1 cellular context compared by ENCODE assay signal in the genomic region with DNA sequence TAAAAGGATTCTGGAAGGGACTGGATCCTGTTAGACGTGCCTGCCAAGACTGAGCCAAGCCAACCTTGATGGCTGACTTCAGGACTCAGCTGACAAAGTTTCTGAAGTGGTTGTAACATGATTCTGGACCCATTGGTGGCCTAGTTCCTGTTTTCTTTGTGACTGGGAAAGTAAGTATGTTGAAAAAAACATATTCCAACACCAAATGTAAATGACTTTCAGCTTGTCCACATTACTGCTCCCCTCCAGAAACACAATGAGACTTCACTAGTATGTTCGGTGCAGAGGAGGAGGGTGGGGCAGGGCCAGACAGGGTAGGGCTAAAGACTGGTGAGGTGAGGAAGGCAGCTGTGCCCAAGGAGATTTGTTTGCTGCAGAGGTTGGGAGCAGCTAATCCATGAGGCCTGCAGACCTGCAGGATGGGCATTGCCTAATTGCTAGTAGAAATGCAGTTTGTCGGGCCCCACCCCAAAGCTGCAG.
TF ChIP-seq lines count a peak whose summit lies in the region.

No MANE protein-coding gene starts in this region.

TF ChIP-seq in A549, 52 proteins besides CTCF, POLR2A, EP300 and RAD21:
- no peak for TF ChIP-seq HOXB5 (CRISPR knock-in tag; IDR thresholded peaks at IDR 0.05)
- TF ChIP-seq CBX8 (IDR thresholded peaks at IDR 0.05): no peak
- TF ChIP-seq RCOR1 (IDR thresholded peaks at IDR 0.05; ENCODE audit: low read depth, low read length): no peak
- no peak for TF ChIP-seq FOSB (CRISPR knock-in tag; IDR thresholded peaks at IDR 0.05)
- TF ChIP-seq, protein P1, sequence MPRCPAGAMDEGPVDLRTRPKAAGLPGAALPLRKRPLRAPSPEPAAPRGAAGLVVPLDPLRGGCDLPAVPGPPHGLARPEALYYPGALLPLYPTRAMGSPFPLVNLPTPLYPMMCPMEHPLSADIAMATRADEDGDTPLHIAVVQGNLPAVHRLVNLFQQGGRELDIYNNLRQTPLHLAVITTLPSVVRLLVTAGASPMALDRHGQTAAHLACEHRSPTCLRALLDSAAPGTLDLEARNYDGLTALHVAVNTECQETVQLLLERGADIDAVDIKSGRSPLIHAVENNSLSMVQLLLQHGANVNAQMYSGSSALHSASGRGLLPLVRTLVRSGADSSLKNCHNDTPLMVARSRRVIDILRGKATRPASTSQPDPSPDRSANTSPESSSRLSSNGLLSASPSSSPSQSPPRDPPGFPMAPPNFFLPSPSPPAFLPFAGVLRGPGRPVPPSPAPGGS (IDR thresholded peaks at IDR 0.05): no peak
- no peak for TF ChIP-seq BHLHE40 (IDR thresholded peaks at IDR 0.05; ENCODE audit: low read depth, low read length)
- no peak for TF ChIP-seq CHD2 (IDR thresholded peaks at IDR 0.05; ENCODE audit: low read length, partially characterized antibody)
- TF ChIP-seq, protein P2, sequence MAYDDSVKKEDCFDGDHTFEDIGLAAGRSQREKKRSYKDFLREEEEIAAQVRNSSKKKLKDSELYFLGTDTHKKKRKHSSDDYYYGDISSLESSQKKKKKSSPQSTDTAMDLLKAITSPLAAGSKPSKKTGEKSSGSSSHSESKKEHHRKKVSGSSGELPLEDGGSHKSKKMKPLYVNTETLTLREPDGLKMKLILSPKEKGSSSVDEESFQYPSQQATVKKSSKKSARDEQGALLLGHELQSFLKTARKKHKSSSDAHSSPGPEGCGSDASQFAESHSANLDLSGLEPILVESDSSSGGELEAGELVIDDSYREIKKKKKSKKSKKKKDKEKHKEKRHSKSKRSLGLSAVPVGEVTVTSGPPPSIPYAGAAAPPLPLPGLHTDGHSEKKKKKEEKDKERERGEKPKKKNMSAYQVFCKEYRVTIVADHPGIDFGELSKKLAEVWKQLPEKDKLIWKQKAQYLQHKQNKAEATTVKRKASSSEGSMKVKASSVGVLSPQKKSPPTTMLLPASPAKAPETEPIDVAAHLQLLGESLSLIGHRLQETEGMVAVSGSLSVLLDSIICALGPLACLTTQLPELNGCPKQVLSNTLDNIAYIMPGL (CRISPR knock-in tag; IDR thresholded peaks at IDR 0.05; ENCODE audit: borderline replicate concordance): no peak
- TF ChIP-seq SMC3 (IDR thresholded peaks at IDR 0.05): no peak
- no peak for TF ChIP-seq PHF8 (IDR thresholded peaks at IDR 0.05; ENCODE audit: borderline replicate concordance, low read depth)
- TF ChIP-seq CBX2 (IDR thresholded peaks at IDR 0.05; ENCODE audit: borderline replicate concordance, low read depth): no peak
- TF ChIP-seq, protein P3, sequence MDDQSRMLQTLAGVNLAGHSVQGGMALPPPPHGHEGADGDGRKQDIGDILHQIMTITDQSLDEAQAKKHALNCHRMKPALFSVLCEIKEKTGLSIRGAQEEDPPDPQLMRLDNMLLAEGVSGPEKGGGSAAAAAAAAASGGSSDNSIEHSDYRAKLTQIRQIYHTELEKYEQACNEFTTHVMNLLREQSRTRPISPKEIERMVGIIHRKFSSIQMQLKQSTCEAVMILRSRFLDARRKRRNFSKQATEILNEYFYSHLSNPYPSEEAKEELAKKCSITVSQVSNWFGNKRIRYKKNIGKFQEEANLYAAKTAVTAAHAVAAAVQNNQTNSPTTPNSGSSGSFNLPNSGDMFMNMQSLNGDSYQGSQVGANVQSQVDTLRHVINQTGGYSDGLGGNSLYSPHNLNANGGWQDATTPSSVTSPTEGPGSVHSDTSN (IDR thresholded peaks at IDR 0.05): no peak
- TF ChIP-seq RFX5 (IDR thresholded peaks at IDR 0.05): no peak
- no peak for TF ChIP-seq HOXB13 (CRISPR knock-in tag; IDR thresholded peaks at IDR 0.05; ENCODE audit: low read depth)
- TF ChIP-seq MAFK (IDR thresholded peaks at IDR 0.05; ENCODE audit: partially characterized antibody): no peak
- TF ChIP-seq NPAS2 (CRISPR knock-in tag; IDR thresholded peaks at IDR 0.05; ENCODE audit: borderline replicate concordance): no peak
- no peak for TF ChIP-seq FOSL2 (IDR thresholded peaks at IDR 0.05)
- no peak for TF ChIP-seq FOSL2 (CRISPR knock-in tag; IDR thresholded peaks at IDR 0.05)
- no peak for TF ChIP-seq SREBF2 (IDR thresholded peaks at IDR 0.05)
